4 cellular contexts compared by ENCODE assay signal in genomic region chrX:151920101-151920500, GRCh38. TPM values are rescaled to one million over a fixed set of nuclear protein-coding genes. Genes with fewer than 3 reads are reported as not detected.
"Had no signal": no experiment of that assay in that cellular context is flagged by ENCODE, and none has a peak within 500 bp of the region (broad histone marks: within the 10 kb centered on the region; RNA-seq: fewer than 3 reads in every experiment).

No MANE protein-coding gene starts in this region.

- H3K4me3 ChIP-seq: GM12878 had no signal

- DNase-seq: GDM1, GF-D8 had no signal

- ATAC-seq: GM12878 had no signal

RNA-seq across cellular contexts. Expression of gene MAGEA4, which starts 7.4 kb away (rescaled TPM):
- total RNA-seq: G401, GM12878 had no signal
- polyA plus RNA-seq: GM12878 had no signal

RNA-seq across cellular contexts. Expression of gene GABRE, which starts 54.4 kb away (rescaled TPM):
- total RNA-seq: G401 had no signal
